Comparison of ENCODE assay signal across 1 cellular context in the genomic region with DNA sequence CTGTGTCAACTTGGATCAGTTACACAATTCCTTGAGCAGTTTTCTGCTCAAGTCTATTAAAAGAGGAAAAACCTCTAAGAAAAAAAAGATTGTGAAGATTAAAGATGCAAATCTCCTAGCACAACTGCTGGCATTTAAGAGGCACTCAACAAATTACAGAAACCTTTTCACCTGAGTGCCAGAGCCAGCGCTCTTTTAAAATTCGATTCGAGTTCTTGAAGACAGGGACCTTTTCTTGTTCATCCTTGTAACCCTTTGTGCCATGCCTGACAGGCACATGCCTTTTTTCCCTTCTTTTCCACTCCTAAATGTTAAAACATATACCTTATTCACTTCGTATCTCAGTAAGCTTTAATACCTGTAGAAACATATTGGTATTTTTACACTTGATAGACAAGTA.
TF ChIP-seq lines count a peak whose summit lies in the region.

No MANE protein-coding gene starts in this region.

TF ChIP-seq in SK-N-SH treated with all-trans-retinoic acid at 6 μM for 48 hours, 23 proteins besides CTCF, POLR2A, EP300 and RAD21 (continued from another document):
- TF ChIP-seq, protein P1, sequence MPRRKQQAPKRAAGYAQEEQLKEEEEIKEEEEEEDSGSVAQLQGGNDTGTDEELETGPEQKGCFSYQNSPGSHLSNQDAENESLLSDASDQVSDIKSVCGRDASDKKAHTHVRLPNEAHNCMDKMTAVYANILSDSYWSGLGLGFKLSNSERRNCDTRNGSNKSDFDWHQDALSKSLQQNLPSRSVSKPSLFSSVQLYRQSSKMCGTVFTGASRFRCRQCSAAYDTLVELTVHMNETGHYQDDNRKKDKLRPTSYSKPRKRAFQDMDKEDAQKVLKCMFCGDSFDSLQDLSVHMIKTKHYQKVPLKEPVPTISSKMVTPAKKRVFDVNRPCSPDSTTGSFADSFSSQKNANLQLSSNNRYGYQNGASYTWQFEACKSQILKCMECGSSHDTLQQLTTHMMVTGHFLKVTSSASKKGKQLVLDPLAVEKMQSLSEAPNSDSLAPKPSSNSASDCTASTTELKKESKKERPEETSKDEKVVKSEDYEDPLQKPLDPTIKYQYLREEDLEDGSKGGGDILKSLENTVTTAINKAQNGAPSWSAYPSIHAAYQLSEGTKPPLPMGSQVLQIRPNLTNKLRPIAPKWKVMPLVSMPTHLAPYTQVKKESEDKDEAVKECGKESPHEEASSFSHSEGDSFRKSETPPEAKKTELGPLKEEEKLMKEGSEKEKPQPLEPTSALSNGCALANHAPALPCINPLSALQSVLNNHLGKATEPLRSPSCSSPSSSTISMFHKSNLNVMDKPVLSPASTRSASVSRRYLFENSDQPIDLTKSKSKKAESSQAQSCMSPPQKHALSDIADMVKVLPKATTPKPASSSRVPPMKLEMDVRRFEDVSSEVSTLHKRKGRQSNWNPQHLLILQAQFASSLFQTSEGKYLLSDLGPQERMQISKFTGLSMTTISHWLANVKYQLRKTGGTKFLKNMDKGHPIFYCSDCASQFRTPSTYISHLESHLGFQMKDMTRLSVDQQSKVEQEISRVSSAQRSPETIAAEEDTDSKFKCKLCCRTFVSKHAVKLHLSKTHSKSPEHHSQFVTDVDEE (CRISPR knock-in tag; IDR thresholded peaks at IDR 0.05) = no peak
- TF ChIP-seq, protein P2, sequence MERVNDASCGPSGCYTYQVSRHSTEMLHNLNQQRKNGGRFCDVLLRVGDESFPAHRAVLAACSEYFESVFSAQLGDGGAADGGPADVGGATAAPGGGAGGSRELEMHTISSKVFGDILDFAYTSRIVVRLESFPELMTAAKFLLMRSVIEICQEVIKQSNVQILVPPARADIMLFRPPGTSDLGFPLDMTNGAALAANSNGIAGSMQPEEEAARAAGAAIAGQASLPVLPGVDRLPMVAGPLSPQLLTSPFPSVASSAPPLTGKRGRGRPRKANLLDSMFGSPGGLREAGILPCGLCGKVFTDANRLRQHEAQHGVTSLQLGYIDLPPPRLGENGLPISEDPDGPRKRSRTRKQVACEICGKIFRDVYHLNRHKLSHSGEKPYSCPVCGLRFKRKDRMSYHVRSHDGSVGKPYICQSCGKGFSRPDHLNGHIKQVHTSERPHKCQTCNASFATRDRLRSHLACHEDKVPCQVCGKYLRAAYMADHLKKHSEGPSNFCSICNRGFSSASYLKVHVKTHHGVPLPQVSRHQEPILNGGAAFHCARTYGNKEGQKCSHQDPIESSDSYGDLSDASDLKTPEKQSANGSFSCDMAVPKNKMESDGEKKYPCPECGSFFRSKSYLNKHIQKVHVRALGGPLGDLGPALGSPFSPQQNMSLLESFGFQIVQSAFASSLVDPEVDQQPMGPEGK (CRISPR knock-in tag; IDR thresholded peaks at IDR 0.05; ENCODE audit: borderline replicate concordance) = no peak
- TF ChIP-seq ARNTL (CRISPR knock-in tag; IDR thresholded peaks at IDR 0.05; ENCODE audit: borderline replicate concordance, low read depth) (no peak), GLIS3 (CRISPR knock-in tag; IDR thresholded peaks at IDR 0.05) (no peak), OSR1 (CRISPR knock-in tag; IDR thresholded peaks at IDR 0.05) (no peak), ISL1 (CRISPR knock-in tag; IDR thresholded peaks at IDR 0.05) (no peak), RARB (CRISPR knock-in tag; IDR thresholded peaks at IDR 0.05) (no peak)
TF ChIP-seq in SK-N-SH treated with all-trans-retinoic acid at 6 μM for 48 hours: peak in this region for 0.
